In genomic region chr17:58587713-58588117, GRCh38 we compare ENCODE assay signal across 8 cellular contexts.
DNase-seq lines count a peak whose midpoint lies in the region; ATAC-seq and TF ChIP-seq lines count a peak whose summit lies in the region.

No MANE protein-coding gene starts in this region.

- H3T11ph ChIP-seq in H9 (ENCODE audit: low read length), result no peak overlapping the region

- intact Hi-C loops in mucosa of descending colon (cut with DNase I, micrococcal nuclease), result no loop called here

- H3K4me3 Mint-ChIP-seq in H9, result no peak overlapping the region
- no peak overlapping the region for H3K4me3 Mint-ChIP-seq in activated CD4-positive, alpha-beta memory T cell treated with anti-CD3 and anti-CD28 coated beads, Interleukin-2, amount 10 ng/mL, durations not matched to agents 7 days and 5 days

- H3K36me3 ChIP-seq in mucosa of descending colon (ENCODE audit: low read depth), result no peaks in the 10 kb centered on the region

- H3K4me1 ChIP-seq in H9 (ENCODE audit: insufficient read depth, low read length) (no peaks in the 10 kb centered on the region), mucosa of descending colon (ENCODE audit: low read depth) (no peaks in the 10 kb centered on the region)

- CTCF ChIA-PET in activated CD4-positive, alpha-beta memory T cell treated with anti-CD3 and anti-CD28 coated beads, Interleukin-2, amount 10 ng/mL, durations not matched to agents 7 days and 5 days (lab: Charles Lee), result interaction anchor here (0.5 to 4.4 kb wide), 24 partner anchors 9 to 562 kb away, joined by 3 to 24 read pairs (median 4); partner anchors contain the start of gene RAD51C

- no peak overlapping the region for H3K4ac ChIP-seq in H9 (ENCODE audit: low read depth, low read length)

- H3K79me2 ChIP-seq in H9 (ENCODE audit: insufficient read depth, low read length), result no peaks in the 10 kb centered on the region

- no peak overlapping the region for H3K14ac ChIP-seq in H9 (ENCODE audit: insufficient read depth, low read length)

- H3K18ac ChIP-seq in H9 (ENCODE audit: insufficient read length, low read depth, low read length), result no peak overlapping the region

- H3K79me1 ChIP-seq in H9 (ENCODE audit: insufficient read depth, low read depth, low read length, poor library complexity, severe bottlenecking), result no peaks in the 10 kb centered on the region

- WGBS in H9 (ENCODE audit: extremely low coverage, insufficient read length, low lambda C conversion rate), result no CpG with 5 or more reads among the region's 2 CpGs

- no peaks in the 10 kb centered on the region for H3K9me3 ChIP-seq in H9 (ENCODE audit: control insufficient read depth, low read depth, low read length)
- no peaks in the 10 kb centered on the region for H3K9me3 ChIP-seq in mucosa of descending colon

- H3K36me3 Mint-ChIP-seq in H9 (ENCODE audit: insufficient read depth in 1 of 3, low read depth in 3 of 3), result no peaks in the 10 kb centered on the region
- no peaks in the 10 kb centered on the region for H3K36me3 Mint-ChIP-seq in activated CD4-positive, alpha-beta memory T cell treated with anti-CD3 and anti-CD28 coated beads, Interleukin-2, amount 10 ng/mL, durations not matched to agents 7 days and 5 days (ENCODE audit: low read depth)

- H3K9me3 Mint-ChIP-seq in H9, result no peaks in the 10 kb centered on the region
- no peaks in the 10 kb centered on the region for H3K9me3 Mint-ChIP-seq in activated CD4-positive, alpha-beta memory T cell treated with anti-CD3 and anti-CD28 coated beads, Interleukin-2, amount 10 ng/mL, durations not matched to agents 7 days and 5 days

- no peaks in the 10 kb centered on the region for H3K23me2 ChIP-seq in H9 (ENCODE audit: insufficient read length, low read depth, low read length, poor library complexity, severe bottlenecking)

- no peak overlapping the region for H2BK120ac ChIP-seq in H9 (ENCODE audit: low read depth, low read length, poor library complexity, severe bottlenecking)

- peak; percentile 91 for TF ChIP-seq CTCF in H9 (conservative IDR thresholded peaks at IDR 0.05)
- peak; percentile 88 for TF ChIP-seq CTCF in mucosa of descending colon (IDR thresholded peaks at IDR 0.05)

- H4K5ac ChIP-seq in H9 (ENCODE audit: insufficient read length, low read depth, low read length), result no peak overlapping the region

- no peak overlapping the region for H2BK20ac ChIP-seq in H9 (ENCODE audit: low read depth, low read length, poor library complexity, severe bottlenecking)

- H3K27me3 Mint-ChIP-seq in H9 (ENCODE audit: low read depth), result no peaks in the 10 kb centered on the region
- peaks cover 2% of the 10 kb centered on the region for H3K27me3 Mint-ChIP-seq in activated CD4-positive, alpha-beta memory T cell treated with anti-CD3 and anti-CD28 coated beads, Interleukin-2, amount 10 ng/mL, durations not matched to agents 7 days and 5 days

- H2BK12ac ChIP-seq in H9 (ENCODE audit: insufficient read length, low read depth, low read length), result no peak overlapping the region

- H3K9ac ChIP-seq in H9 (ENCODE audit: extremely low read depth, insufficient read length, low read length), result no peak overlapping the region

- H4K91ac ChIP-seq in H9 (ENCODE audit: insufficient read length, low read depth, low read length), result no peak overlapping the region

- no peak overlapping the region for H2AFZ ChIP-seq in H9 (ENCODE audit: low read length)

- H3K56ac ChIP-seq in H9 (ENCODE audit: insufficient read length, low read depth, low read length), result no peak overlapping the region

- peaks cover 3 to 4% of the 10 kb centered on the region in 2 experiments; a peak in 1 of 4 replicates for H3K4me1 Mint-ChIP-seq in H9
- peaks cover 4% of the 10 kb centered on the region for H3K4me1 Mint-ChIP-seq in activated CD4-positive, alpha-beta memory T cell treated with anti-CD3 and anti-CD28 coated beads, Interleukin-2, amount 10 ng/mL, durations not matched to agents 7 days and 5 days

- no peak overlapping the region for H3K4me2 ChIP-seq in H9 (ENCODE audit: insufficient read depth, insufficient read length, low read length)

- POLR2A ChIA-PET in activated CD4-positive, alpha-beta memory T cell treated with anti-CD3 and anti-CD28 coated beads, Interleukin-2, amount 10 ng/mL, durations not matched to agents 7 days and 5 days (lab: Charles Lee), result interaction anchor here (1.1 to 7.9 kb wide), 2 partner anchors 44 to 70 kb away, joined by 3 to 96 read pairs; no protein-coding TSS in a partner anchor

- H2BK15ac ChIP-seq in H9 (ENCODE audit: low read depth, low read length), result no peak overlapping the region

- DNase-seq in C1 segment of cervical spinal cord (lab: John Stamatoyannopoulos, UW) (peak in 11 of 14 donors; percentile 1 to 57 (median 38)), H9 (peak; percentile 94), NCI-H69 (lab: John Stamatoyannopoulos, UW) (peak; percentile 79), mucosa of descending colon (peak in 2 of 3 donors; percentile 53 to 59), GF-D8 (lab: John Stamatoyannopoulos, UW) (no peak)
- DNase-seq in activated CD4-positive, alpha-beta memory T cell treated with anti-CD3 and anti-CD28 coated beads, Interleukin-2, amount 10 ng/mL, durations not matched to agents 7 days and 5 days, result peak; percentile 63
- DNase-seq in effector CD8-positive, alpha-beta T cell (lab: John Stamatoyannopoulos, UW), result peak; percentile 37
- DNase-seq in stimulated activated CD8-positive, alpha-beta memory T cell treated with anti-CD3 and anti-CD28 coated beads, Interleukin-4, amount 100 ng/mL, for 48 hours, result peak; percentile 72

- no peaks in the 10 kb centered on the region for H4K20me1 ChIP-seq in H9 (ENCODE audit: control insufficient read depth, insufficient read depth, insufficient read length)

- no peak overlapping the region for H4K8ac ChIP-seq in H9 (replicated peaks; ENCODE audit: insufficient read length, low read depth, low read length)

- no peak overlapping the region for H3K27ac ChIP-seq in H9 (ENCODE audit: insufficient read length, low read depth, low read length)

- H2BK5ac ChIP-seq in H9 (ENCODE audit: insufficient read length, low read length), result no peak overlapping the region

- H3K27me3 ChIP-seq in H9 (ENCODE audit: insufficient read depth, low read length), result no peaks in the 10 kb centered on the region

- H3K27ac Mint-ChIP-seq in H9, result no peak overlapping the region
- no peak overlapping the region for H3K27ac Mint-ChIP-seq in activated CD4-positive, alpha-beta memory T cell treated with anti-CD3 and anti-CD28 coated beads, Interleukin-2, amount 10 ng/mL, durations not matched to agents 7 days and 5 days

- H3K23ac ChIP-seq in H9 (ENCODE audit: insufficient read length, low read depth, low read length), result no peak overlapping the region

- ATAC-seq in mucosa of descending colon, result peak; percentile 82

- no peak overlapping the region for H2AK5ac ChIP-seq in H9 (ENCODE audit: insufficient read length, low read length)

- no peak overlapping the region for H3K4me3 ChIP-seq in mucosa of descending colon
